ENCODE assay signal across 19 cellular contexts in genomic region chr2:133293544-133294270, GRCh38.
DNase-seq lines count a peak whose midpoint lies in the region; ATAC-seq and TF ChIP-seq lines count a peak whose summit lies in the region.
"Had no signal": no experiment of that assay in that cellular context is flagged by ENCODE, and none has a peak within 500 bp of the region (broad histone marks: within the 10 kb centered on the region; RNA-seq: fewer than 3 reads in every experiment).

No MANE protein-coding gene starts in this region.

- TF ChIP-seq CTCF in osteoblast (IDR thresholded peaks at IDR 0.05; ENCODE audit: extremely low read depth, low read depth, low read length), result no peak
- no peak for TF ChIP-seq CTCF in upper lobe of right lung (IDR thresholded peaks at IDR 0.05)

- ATAC-seq in HG02642 (IDR thresholded peaks at IDR 0.05; ENCODE audit: poor library complexity, unreplicated experiment) (no peak), upper lobe of right lung (no peak)
- ATAC-seq: K562; stimulated activated naive CD8-positive, alpha-beta T cell treated with anti-CD3 and anti-CD28 coated beads, Interleukin-15, amount 100 ng/mL, for 72 hours; T-cell had no signal

- no peaks in the 10 kb centered on the region for H3K79me2 ChIP-seq in osteoblast (ENCODE audit: insufficient read depth, low read length)

- no peaks in the 10 kb centered on the region for H4K20me1 ChIP-seq in osteoblast (ENCODE audit: insufficient read depth, low read length)

- peak overlapping the region; percentile 10 for H2AFZ ChIP-seq in osteoblast (ENCODE audit: low read length)

- DNase-seq in DMS153 (lab: John Stamatoyannopoulos, UW) (peak; percentile 71), HT1080 (ENCODE audit: low read depth) (peak; percentile 14), dermis microvascular lymphatic vessel endothelial cell (ENCODE audit: low read depth in 2 of 2) (peak; percentile 47 to 55), osteoblast (ENCODE audit: insufficient read length, low spot score, missing footprints) (no peak), ACHN (no peak), upper lobe of right lung (no peak), NCI-H446 treated with DMSO at 0.1 percent for 48 hours (lab: John Stamatoyannopoulos, UW) (no peak)
- DNase-seq: activated naive CD4-positive, alpha-beta T cell treated with Interleukin-2 at 50 U/mL for 16 hours; glutamatergic neuron; islet precursor cell; NCI-H1694; occipital lobe; stimulated activated CD4-positive, alpha-beta T cell treated with anti-CD3 and anti-CD28 coated beads, Interleukin-12 subunit alpha, Interleukin-12 subunit beta, amount 100 ng/mL, for 4 hours; stimulated activated naive CD8-positive, alpha-beta T cell treated with anti-CD3 and anti-CD28 coated beads, Interleukin-15, amount 100 ng/mL, for 72 hours; T-cell had no signal

- H3K4me2 ChIP-seq in osteoblast (ENCODE audit: insufficient read depth, low read length), result peak overlapping the region; percentile 40

- H3K4me3 ChIP-seq in osteoblast (ENCODE audit: insufficient read depth, low read length) (no peak overlapping the region), upper lobe of right lung (no peak overlapping the region)
- H3K4me3 ChIP-seq: K562, vagina had no signal

- H3K36me3 ChIP-seq in osteoblast (ENCODE audit: insufficient read depth, low read length) (no peaks in the 10 kb centered on the region), upper lobe of right lung (no peaks in the 10 kb centered on the region)
- H3K36me3 ChIP-seq: vagina had no signal

- H3K27ac ChIP-seq in osteoblast (ENCODE audit: low read depth, low read length), result peak overlapping the region; percentile 82
- no peak overlapping the region for H3K27ac ChIP-seq in upper lobe of right lung
- H3K27ac ChIP-seq: C4-2B, vagina had no signal

- H3K9me3 ChIP-seq in osteoblast (ENCODE audit: low read depth, low read length), result no peaks in the 10 kb centered on the region
- no peaks in the 10 kb centered on the region for H3K9me3 ChIP-seq in upper lobe of right lung
- H3K9me3 ChIP-seq: vagina had no signal

- H3K27me3 ChIP-seq in osteoblast (ENCODE audit: insufficient read depth, low read length) (no peaks in the 10 kb centered on the region), upper lobe of right lung (no peaks in the 10 kb centered on the region)
- H3K27me3 ChIP-seq: vagina had no signal

- intact Hi-C loops in upper lobe of right lung (cut with DNase I), result no loop called here

- H3K4me1 ChIP-seq in osteoblast (ENCODE audit: insufficient read depth, low read length), result peaks cover 19% of the 10 kb centered on the region
- H3K4me1 ChIP-seq in upper lobe of right lung, result no peaks in the 10 kb centered on the region

- in situ Hi-C loops in ACHN (cut with HindIII; ENCODE audit: low pct_ligation_motif_present, low pct_unique_long_range_greater_than_20kb, low sequenced_read_pairs), result no loop called here

Comparison
In these comparisons a context has a peak if more than half of its experiments do, and no peak if none do; other contexts are left out.
1. DNase-seq: peak in DMS153 (single experiment), HT1080 (single experiment) and dermis microvascular lymphatic vessel endothelial cell (2 of 2); none in osteoblast (single experiment), ACHN (single experiment), upper lobe of right lung (single experiment) and NCI-H446 treated with DMSO at 0.1 percent for 48 hours (single experiment).